ENCODE assay signal across 28 cellular contexts in the genomic region with DNA sequence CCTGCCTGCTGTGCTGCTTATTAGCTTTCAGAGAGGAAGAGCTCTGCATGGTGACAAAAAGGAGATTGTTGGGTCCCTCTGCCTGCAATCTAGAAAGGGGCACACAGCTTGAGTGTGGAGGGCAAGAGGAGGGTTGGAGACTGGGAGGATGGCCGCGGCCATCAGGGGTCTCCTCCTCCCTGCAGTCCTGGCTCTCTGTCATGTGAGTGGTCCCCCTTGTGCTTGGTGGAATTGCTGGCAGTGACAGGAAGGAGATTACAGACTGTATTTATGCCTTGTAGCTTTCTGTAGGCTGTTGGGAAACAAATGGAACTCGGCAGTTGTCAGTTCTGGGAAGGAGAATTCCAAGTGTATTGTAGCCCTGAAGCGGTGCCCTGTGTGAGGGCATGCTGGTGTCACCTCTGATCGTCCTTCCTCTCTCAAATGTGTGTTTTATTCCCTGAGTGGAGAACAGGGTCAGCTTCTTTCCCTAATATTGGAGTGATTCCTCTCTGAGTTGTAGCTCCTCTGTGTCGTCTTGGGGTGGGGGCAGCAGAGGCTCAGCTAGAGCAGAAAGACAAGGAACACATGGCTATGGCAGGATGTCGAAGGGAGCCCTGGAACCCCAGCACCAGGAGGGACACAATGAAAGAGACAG.
"Had no signal": no experiment of that assay in that cellular context is flagged by ENCODE, and none has a peak within 500 bp of the region (broad histone marks: within the 10 kb centered on the region; RNA-seq: fewer than 3 reads in every experiment).

No MANE protein-coding gene starts in this region.

- H3K9me3 Mint-ChIP-seq: activated naive CD4-positive, alpha-beta T cell treated with anti-CD3 and anti-CD28 coated beads, Interleukin-2, amount 50 U/mL, for 72 hours; activated T-cell treated with anti-CD3 and anti-CD28 coated beads, Interleukin-2, amount 50 U/mL, for 72 hours; brain; dendritic cell treated with granulocyte-macrophage colony-stimulating factor and Interleukin-4, amounts not matched to agents 40 ng/mL and 50 ng/mL, for 4 days; naive thymus-derived CD8-positive, alpha-beta T cell; stimulated activated naive CD8-positive, alpha-beta T cell treated with anti-CD3 and anti-CD28 coated beads, Interleukin-15, Interleukin-2, amounts not matched to agents 100 ng/mL and 50 ng/mL, for 24 hours; type B pancreatic cell had no signal

- ATAC-seq: activated CD8-positive, alpha-beta memory T cell treated with anti-CD3 and anti-CD28 coated beads, Interleukin-2, amount 10 ng/mL, durations not matched to agents 7 days and 5 days; activated CD8-positive, alpha-beta T cell treated with anti-CD3 and anti-CD28 coated beads, Interleukin-2, amount 10 ng/mL, durations not matched to agents 7 days and 5 days; activated naive CD4-positive, alpha-beta T cell treated with anti-CD3 and anti-CD28 coated beads, Interleukin-2, amount 50 U/mL, for 72 hours; activated T-cell treated with anti-CD3 and anti-CD28 coated beads, Interleukin-2, amount 50 U/mL, for 72 hours; foreskin keratinocyte; heart left ventricle; left lung; naive thymus-derived CD8-positive, alpha-beta T cell; right lobe of liver had no signal

- H3K27ac Mint-ChIP-seq: activated CD8-positive, alpha-beta memory T cell treated with anti-CD3 and anti-CD28 coated beads, Interleukin-2, amount 10 ng/mL, durations not matched to agents 7 days and 5 days; activated CD8-positive, alpha-beta T cell treated with anti-CD3 and anti-CD28 coated beads, Interleukin-2, amount 10 ng/mL, durations not matched to agents 7 days and 5 days; activated naive CD4-positive, alpha-beta T cell treated with anti-CD3 and anti-CD28 coated beads, Interleukin-2, amount 50 U/mL, for 72 hours; activated T-cell treated with anti-CD3 and anti-CD28 coated beads, Interleukin-2, amount 50 U/mL, for 72 hours; dendritic cell treated with granulocyte-macrophage colony-stimulating factor and Interleukin-4, amounts not matched to agents 40 ng/mL and 50 ng/mL, for 4 days; naive thymus-derived CD8-positive, alpha-beta T cell; stimulated activated naive CD8-positive, alpha-beta T cell treated with anti-CD3 and anti-CD28 coated beads, Interleukin-15, Interleukin-2, amounts not matched to agents 100 ng/mL and 50 ng/mL, for 24 hours; type B pancreatic cell had no signal

- DNase-seq: activated CD4-positive, alpha-beta T cell treated with anti-CD3 and anti-CD28 coated beads, Interleukin-2, amount 50 U/mL, for 1 hour; activated CD4-positive, CD25-positive, alpha-beta regulatory T cell treated with anti-CD3 and anti-CD28 coated beads, Interleukin-2, amount 50 U/mL, for 72 hours; activated CD8-positive, alpha-beta memory T cell treated with anti-CD3 and anti-CD28 coated beads, Interleukin-2, amount 10 ng/mL, durations not matched to agents 7 days and 5 days; activated CD8-positive, alpha-beta T cell treated with anti-CD3 and anti-CD28 coated beads, Interleukin-2, amount 10 ng/mL, durations not matched to agents 7 days and 5 days; activated naive CD4-positive, alpha-beta T cell; activated T-cell treated with anti-CD3 and anti-CD28 coated beads, Interleukin-2, amount 50 U/mL, for 72 hours; anterior cingulate cortex; effector CD4-positive, alpha-beta T cell; foreskin keratinocyte; heart left ventricle; hypothalamus; kidney glomerular epithelial cell; left lung; naive thymus-derived CD8-positive, alpha-beta T cell; right lobe of liver; stimulated activated CD4-positive, alpha-beta T cell treated with anti-CD3 and anti-CD28 coated beads, Interleukin-2, amount 100 ng/mL, for 48 hours; T-helper 9 cell; uterus had no signal

- H3K27ac ChIP-seq: cardiac muscle cell, esophagus muscularis mucosa, foreskin keratinocyte, heart left ventricle, left lung, neutrophil, right lobe of liver, SK-N-MC, uterus had no signal

- H3K9me3 ChIP-seq: esophagus muscularis mucosa, heart left ventricle, left lung, neutrophil, right lobe of liver, uterus had no signal

- H3K4me3 ChIP-seq: cardiac muscle cell, esophagus muscularis mucosa, heart left ventricle, left lung, lung, right lobe of liver, SK-N-MC, uterus had no signal

- H3K4me1 Mint-ChIP-seq: activated CD8-positive, alpha-beta memory T cell treated with anti-CD3 and anti-CD28 coated beads, Interleukin-2, amount 10 ng/mL, durations not matched to agents 7 days and 5 days had no signal

- H3K27me3 ChIP-seq: cardiac muscle cell, esophagus muscularis mucosa, right lobe of liver, uterus had no signal

- H3K36me3 Mint-ChIP-seq: activated CD8-positive, alpha-beta memory T cell treated with anti-CD3 and anti-CD28 coated beads, Interleukin-2, amount 10 ng/mL, durations not matched to agents 7 days and 5 days; activated naive CD4-positive, alpha-beta T cell treated with anti-CD3 and anti-CD28 coated beads, Interleukin-2, amount 50 U/mL, for 72 hours; naive thymus-derived CD8-positive, alpha-beta T cell; type B pancreatic cell had no signal

- H3K4me1 ChIP-seq: esophagus muscularis mucosa, foreskin keratinocyte, heart left ventricle, left lung, right lobe of liver, uterus had no signal

- H3K36me3 ChIP-seq: cardiac muscle cell, heart left ventricle, left lung, neutrophil, right lobe of liver, uterus had no signal

- H3K27me3 Mint-ChIP-seq: brain had no signal

- H3K4me3 Mint-ChIP-seq: activated CD8-positive, alpha-beta memory T cell treated with anti-CD3 and anti-CD28 coated beads, Interleukin-2, amount 10 ng/mL, durations not matched to agents 7 days and 5 days; activated CD8-positive, alpha-beta T cell treated with anti-CD3 and anti-CD28 coated beads, Interleukin-2, amount 10 ng/mL, durations not matched to agents 7 days and 5 days; activated T-cell treated with anti-CD3 and anti-CD28 coated beads, Interleukin-2, amount 50 U/mL, for 72 hours; brain; dendritic cell treated with granulocyte-macrophage colony-stimulating factor and Interleukin-4, amounts not matched to agents 40 ng/mL and 50 ng/mL, for 4 days; naive thymus-derived CD8-positive, alpha-beta T cell; stimulated activated naive CD8-positive, alpha-beta T cell treated with anti-CD3 and anti-CD28 coated beads, Interleukin-15, Interleukin-2, amounts not matched to agents 100 ng/mL and 50 ng/mL, for 24 hours; type B pancreatic cell had no signal
